ENCODE assay signal across 2 cellular contexts in genomic region chr18:74803117-74803516, GRCh38.
TF ChIP-seq lines count a peak whose summit lies in the region.

No MANE protein-coding gene starts in this region.

TF ChIP-seq in IMR-90, 13 proteins besides CTCF, POLR2A, EP300 and RAD21:
- no peak for TF ChIP-seq BHLHE40 (IDR thresholded peaks at IDR 0.05; ENCODE audit: low read depth, low read length)
TF ChIP-seq in IMR-90: peak in this region for 0.

TF ChIP-seq in K562, 482 proteins besides CTCF, POLR2A, EP300 and RAD21:
- TF ChIP-seq HMG20B (CRISPR knock-in tag; IDR thresholded peaks at IDR 0.05) (no peak), BCL6 (CRISPR knock-in tag; IDR thresholded peaks at IDR 0.05) (no peak), HES1 (IDR thresholded peaks at IDR 0.05; ENCODE audit: low read depth) (no peak), HNRNPH1 (optimal IDR thresholded peaks at IDR 0.05; ENCODE audit: low read depth, low read length) (no peak), HSF4 (CRISPR knock-in tag; IDR thresholded peaks at IDR 0.05; ENCODE audit: borderline replicate concordance) (no peak), SMAD4 (CRISPR knock-in tag; conservative IDR thresholded peaks at IDR 0.05) (no peak), RNF219 (CRISPR knock-in tag; IDR thresholded peaks at IDR 0.05) (no peak), TBP (optimal IDR thresholded peaks at IDR 0.05; ENCODE audit: low read depth, low read length) (no peak), ZNF263 (CRISPR knock-in tag; IDR thresholded peaks at IDR 0.05; ENCODE audit: borderline replicate concordance) (no peak), TCF15 (CRISPR knock-in tag; IDR thresholded peaks at IDR 0.05) (no peak)
